In genomic region chr10:119445311-119445934, GRCh38 we compare ENCODE assay signal across 8 cellular contexts.
A peak's percentile ranks its signal among the peaks of the same experiment; 100 is the strongest.
DNase-seq lines count a peak whose midpoint lies in the region; TF ChIP-seq lines count a peak whose summit lies in the region.

No MANE protein-coding gene starts in this region.

- DNase-seq in GM19240 (ENCODE audit: insufficient read length, low spot score) (peak; percentile 77), M059J (ENCODE audit: low read depth) (peak; percentile 71), T follicular helper cell (ENCODE audit: low read depth) (peak; percentile 74), adrenal gland (peak; percentile 80 to 93 (median 87)), left ventricle myocardium inferior (peak; percentile 85), retina (peak; percentile 86), NCI-H524 treated with DMSO at 0.1 percent for 48 hours (lab: John Stamatoyannopoulos, UW) (no peak)

- peak overlapping the region in 5 of 11 experiments; percentile 2 to 31 (median 14); a peak in 4 of 22 replicates for H3K9ac ChIP-seq in BLaER1 treated with 17β-estradiol and CSF1 and Interleukin-3, amounts not matched to agents 10 nM and 100 nM

- peak overlapping the region in 10 of 11 experiments; percentile 58 to 93 (median 84); a peak in 20 of 22 replicates for H3K4me2 ChIP-seq in BLaER1 treated with 17β-estradiol and CSF1 and Interleukin-3, amounts not matched to agents 10 nM and 100 nM

- peak; percentile 89 to 98 (median 92) for TF ChIP-seq CTCF in adrenal gland (IDR thresholded peaks at IDR 0.05)
- TF ChIP-seq CTCF in left ventricle myocardium inferior (IDR thresholded peaks at IDR 0.05; ENCODE audit: borderline replicate concordance): peak; percentile 98

- H3K4me1 ChIP-seq in BLaER1 treated with 17β-estradiol and CSF1 and Interleukin-3, amounts not matched to agents 10 nM and 100 nM: peaks cover 38 to 80% (median 74%) of the 10 kb centered on the region in 10 experiments
- no peaks in the 10 kb centered on the region for H3K4me1 ChIP-seq in adrenal gland (replicated peaks in 1 of 2)
- H3K4me1 ChIP-seq in left ventricle myocardium inferior: peaks cover 61% of the 10 kb centered on the region

- 24 to 30% (median 29%) methylated on average over 8 to 10 of the region's 10 CpGs for WGBS in adrenal gland, 4 donors

- no peak overlapping the region for H3K4me3 ChIP-seq in BLaER1 treated with 17β-estradiol and CSF1 and Interleukin-3, amounts not matched to agents 10 nM and 100 nM
- H3K4me3 ChIP-seq in adrenal gland (no peak overlapping the region), left ventricle myocardium inferior (no peak overlapping the region)

- 0 out of 22 replicates have a peak overlapping the region, but pooled peaks of 1 of the 11 experiments have one; percentile 11 for H3K27ac ChIP-seq in BLaER1 treated with 17β-estradiol and CSF1 and Interleukin-3, amounts not matched to agents 10 nM and 100 nM
- H3K27ac ChIP-seq in adrenal gland: no peak overlapping the region
- H3K27ac ChIP-seq in left ventricle myocardium inferior (replicated peaks): peak overlapping the region; percentile 64

- H3K36me3 ChIP-seq in BLaER1 treated with 17β-estradiol and CSF1 and Interleukin-3, amounts not matched to agents 10 nM and 100 nM: no peaks in the 10 kb centered on the region
- peaks cover 0 to 8% of the 10 kb centered on the region in 2 donors for H3K36me3 ChIP-seq in adrenal gland (replicated peaks in 1 of 2)
- H3K36me3 ChIP-seq in left ventricle myocardium inferior: peaks cover 72% of the 10 kb centered on the region

- TF ChIP-seq POLR2A in adrenal gland (IDR thresholded peaks at IDR 0.05): no peak

- intact Hi-C loops in adrenal gland (cut with DNase I) (loop anchor here in 1 of 2 donors (2.0 kb wide), 1 partner anchor 247 kb away; no protein-coding TSS in a partner anchor), left ventricle myocardium inferior (cut with micrococcal nuclease) (no loop called here)

- peaks cover 0 to 31% (median 0%) of the 10 kb centered on the region in 11 experiments; a peak in 10 of 22 replicates for H3K27me3 ChIP-seq in BLaER1 treated with 17β-estradiol and CSF1 and Interleukin-3, amounts not matched to agents 10 nM and 100 nM
- H3K27me3 ChIP-seq in adrenal gland (no peaks in the 10 kb centered on the region), left ventricle myocardium inferior (ENCODE audit: low read depth) (no peaks in the 10 kb centered on the region)

- H4K20me1 ChIP-seq in BLaER1 treated with 17β-estradiol and CSF1 and Interleukin-3, amounts not matched to agents 10 nM and 100 nM: peaks cover 0 to 31% (median 9%) of the 10 kb centered on the region in 11 experiments; a peak in 13 of 22 replicates

- no peaks in the 10 kb centered on the region for H3K9me3 ChIP-seq in BLaER1 treated with 17β-estradiol and CSF1 and Interleukin-3, amounts not matched to agents 10 nM and 100 nM (replicated peaks in 1 of 11)
- H3K9me3 ChIP-seq in adrenal gland (replicated peaks in 1 of 3) (no peaks in the 10 kb centered on the region), left ventricle myocardium inferior (replicated peaks) (no peaks in the 10 kb centered on the region)
